In genomic region chr2:128321784-128322650, GRCh38 we compare ENCODE assay signal across 1 cellular context.
TF ChIP-seq lines count a peak whose summit lies in the region.

No MANE protein-coding gene starts in this region.

TF ChIP-seq in HepG2, 621 proteins besides CTCF, POLR2A, EP300 and RAD21 (continued from another document and continues in another):
- TF ChIP-seq ZNF318 (CRISPR knock-in tag; IDR thresholded peaks at IDR 0.05) = no peak
- no peak for TF ChIP-seq ONECUT2 (CRISPR knock-in tag; IDR thresholded peaks at IDR 0.05)
- peak; percentile 26; the same call in 1 of the 2 replicates for TF ChIP-seq FOSL2 (CRISPR knock-in tag; IDR thresholded peaks at IDR 0.05)
- TF ChIP-seq ZNF335 (CRISPR knock-in tag; IDR thresholded peaks at IDR 0.05) = no peak
- TF ChIP-seq ZZZ3 (CRISPR knock-in tag; IDR thresholded peaks at IDR 0.05; ENCODE audit: borderline replicate concordance) = no peak
- TF ChIP-seq ISX (CRISPR knock-in tag; conservative IDR thresholded peaks at IDR 0.05) = no peak
- TF ChIP-seq HOXA3 (CRISPR knock-in tag; IDR thresholded peaks at IDR 0.05) = peak; percentile 74; the same call in 1 of the 2 replicates
- TF ChIP-seq KLF16 (CRISPR knock-in tag; IDR thresholded peaks at IDR 0.05) = peak in 1 of 2 experiments; percentile 92; a peak in 2 of 4 replicates
- TF ChIP-seq PCBP1 (IDR thresholded peaks at IDR 0.05; ENCODE audit: borderline replicate concordance, low read depth, low read length) = no peak
- no peak; the same call in 1 of the 2 replicates for TF ChIP-seq ZNF749 (CRISPR knock-in tag; IDR thresholded peaks at IDR 0.05; ENCODE audit: borderline replicate concordance)
- TF ChIP-seq ZNF276 (CRISPR knock-in tag; IDR thresholded peaks at IDR 0.05; ENCODE audit: low read depth) = no peak
- TF ChIP-seq ZSCAN30 (CRISPR knock-in tag; IDR thresholded peaks at IDR 0.05) = no peak
- no peak for TF ChIP-seq THRA (CRISPR knock-in tag; IDR thresholded peaks at IDR 0.05; ENCODE audit: borderline replicate concordance)
- peak; percentile 43; the same call in 1 of the 2 replicates for TF ChIP-seq ZNF33B (CRISPR knock-in tag; IDR thresholded peaks at IDR 0.05)
- TF ChIP-seq ELF4 (CRISPR knock-in tag; IDR thresholded peaks at IDR 0.05; ENCODE audit: borderline replicate concordance) = no peak
- peak; percentile 97 for TF ChIP-seq MAZ (IDR thresholded peaks at IDR 0.05; ENCODE audit: borderline replicate concordance, low read depth, low read length)
- peak; percentile 85 for TF ChIP-seq MAZ (CRISPR knock-in tag; IDR thresholded peaks at IDR 0.05; ENCODE audit: low read depth)
- no peak; the same call in 1 of the 2 replicates for TF ChIP-seq CSRNP1 (CRISPR knock-in tag; IDR thresholded peaks at IDR 0.05)
- TF ChIP-seq ZNF354B (CRISPR knock-in tag; IDR thresholded peaks at IDR 0.05) = no peak
- peak; percentile 76 for TF ChIP-seq ATF2 (CRISPR knock-in tag; IDR thresholded peaks at IDR 0.05)
- TF ChIP-seq MBNL3 (CRISPR knock-in tag; conservative IDR thresholded peaks at IDR 0.05) = no peak
- TF ChIP-seq ZNF260 (CRISPR knock-in tag; IDR thresholded peaks at IDR 0.05; ENCODE audit: borderline replicate concordance, low read depth) = no peak
- no peak for TF ChIP-seq HDAC6 (IDR thresholded peaks at IDR 0.05; ENCODE audit: low read depth, low read length)
- TF ChIP-seq ZNF746 (CRISPR knock-in tag; IDR thresholded peaks at IDR 0.05) = peak; percentile 29
- peak; percentile 83 for TF ChIP-seq KDM2A (CRISPR knock-in tag; IDR thresholded peaks at IDR 0.05; ENCODE audit: borderline replicate concordance, low read depth)
- no peak for TF ChIP-seq ZNF790 (CRISPR knock-in tag; IDR thresholded peaks at IDR 0.05; ENCODE audit: borderline replicate concordance)
- TF ChIP-seq ZNF503 (CRISPR knock-in tag; IDR thresholded peaks at IDR 0.05) = no peak
- TF ChIP-seq AKNA (CRISPR knock-in tag; IDR thresholded peaks at IDR 0.05; ENCODE audit: borderline replicate concordance) = no peak
- TF ChIP-seq HOXA7 (CRISPR knock-in tag; IDR thresholded peaks at IDR 0.05) = no peak
- no peak for TF ChIP-seq ZNF740 (CRISPR knock-in tag; IDR thresholded peaks at IDR 0.05)
- TF ChIP-seq TOPORS (CRISPR knock-in tag; IDR thresholded peaks at IDR 0.05) = no peak
- no peak for TF ChIP-seq CHD4 (IDR thresholded peaks at IDR 0.05; ENCODE audit: borderline replicate concordance, low read length)
- peak; percentile 36; the same call in 1 of the 2 replicates for TF ChIP-seq GMEB2 (CRISPR knock-in tag; IDR thresholded peaks at IDR 0.05; ENCODE audit: low read depth)
